Comparison of ENCODE assay signal across 10 cellular contexts in genomic region chr2:42967959-42968674, GRCh38.
A peak's percentile ranks its signal among the peaks of the same experiment; 100 is the strongest.
DNase-seq lines count a peak whose midpoint lies in the region; ATAC-seq and TF ChIP-seq lines count a peak whose summit lies in the region.
"Had no signal": no experiment of that assay in that cellular context is flagged by ENCODE, and none has a peak within 500 bp of the region (broad histone marks: within the 10 kb centered on the region; RNA-seq: fewer than 3 reads in every experiment).

No MANE protein-coding gene starts in this region.

- H3K79me2 ChIP-seq in GM23248 (ENCODE audit: insufficient read depth) = no peaks in the 10 kb centered on the region
- H3K79me2 ChIP-seq in hepatocyte = no peaks in the 10 kb centered on the region

- H3K36me3 ChIP-seq in GM23248 (ENCODE audit: low read depth) (no peaks in the 10 kb centered on the region), hepatocyte (replicated peaks; ENCODE audit: insufficient read depth, low read depth) (no peaks in the 10 kb centered on the region)

- H3K9me2 ChIP-seq in GM23248 (ENCODE audit: insufficient read depth) (no peaks in the 10 kb centered on the region), hepatocyte (replicated peaks; ENCODE audit: insufficient read depth) (no peaks in the 10 kb centered on the region)

- peak overlapping the region; percentile 44; the same call in 1 of the 2 replicates for H2AFZ ChIP-seq in GM23248
- H2AFZ ChIP-seq in hepatocyte = no peak overlapping the region

- peak; percentile 97 for DNase-seq in GM23248
- DNase-seq in amniotic stem cell (lab: John Stamatoyannopoulos, UW) = peak; percentile 88
- peak; percentile 65 for DNase-seq in hepatocyte (ENCODE audit: low spot score)
- DNase-seq in stromal cell of bone marrow (ENCODE audit: low read depth) = peak; percentile 95
- DNase-seq in NCI-H2029 treated with DMSO at 0.1 percent for 48 hours (lab: John Stamatoyannopoulos, UW) = no peak
- DNase-seq in T-helper 1 cell = no peak
- no peak for DNase-seq in RKO (ENCODE audit: low spot score)
- DNase-seq: effector CD8-positive, alpha-beta T cell; naive B cell had no signal

- in situ Hi-C loops in GM23248 (cut with MboI) = no loop called here

- H3K4me1 ChIP-seq in GM23248 (ENCODE audit: insufficient read depth) (peaks cover 76% of the 10 kb centered on the region), hepatocyte (ENCODE audit: insufficient read depth) (peaks cover 18% of the 10 kb centered on the region)

- WGBS in GM23248 (ENCODE audit: low coverage in 1 of 2, low lambda C conversion rate in 2 of 2, missing lambda C conversion rate in 2 of 2), 2 experiments = 37 to 45% methylated on average over 15 of the region's 15 CpGs
- WGBS in hepatocyte (ENCODE audit: low lambda C conversion rate, missing lambda C conversion rate) = 75% methylated on average over 15 of the region's 15 CpGs

- H3K27me3 ChIP-seq in GM23248 (replicated peaks; ENCODE audit: insufficient read depth) (no peaks in the 10 kb centered on the region), hepatocyte (no peaks in the 10 kb centered on the region)

- no peak for ATAC-seq in GM18870 (IDR thresholded peaks at IDR 0.05; ENCODE audit: unreplicated experiment)

- TF ChIP-seq CTCF in hepatocyte (IDR thresholded peaks at IDR 0.05; ENCODE audit: poor library complexity) = no peak

- H3K4me2 ChIP-seq in GM23248 (ENCODE audit: unreplicated experiment) = peak overlapping the region; percentile 67
- H3K4me2 ChIP-seq in hepatocyte = no peak overlapping the region

- peaks cover 52% of the 10 kb centered on the region for H3F3A ChIP-seq in GM23248 (ENCODE audit: insufficient read depth)

- H3K27ac ChIP-seq in GM23248 (peak overlapping the region; percentile 93), hepatocyte (peak overlapping the region; percentile 81)

- H3K9me3 ChIP-seq in GM23248 (ENCODE audit: low read depth) (no peaks in the 10 kb centered on the region), hepatocyte (ENCODE audit: low read depth) (no peaks in the 10 kb centered on the region)

- H4K20me1 ChIP-seq in GM23248 (ENCODE audit: insufficient read depth) (no peaks in the 10 kb centered on the region), hepatocyte (ENCODE audit: insufficient read depth, poor library complexity, severe bottlenecking) (no peaks in the 10 kb centered on the region)

- H3K4me3 ChIP-seq in GM23248 = no peak overlapping the region
- no peak overlapping the region for H3K4me3 ChIP-seq in hepatocyte

- peak overlapping the region; percentile 66 for H3K9ac ChIP-seq in GM23248

Comparison
In these comparisons a context has a peak if more than half of its experiments do, and no peak if none do; other contexts are left out.
1. DNase-seq: peak in GM23248 (single experiment), amniotic stem cell (single experiment), hepatocyte (single experiment) and stromal cell of bone marrow (single experiment); none in NCI-H2029 treated with DMSO at 0.1 percent for 48 hours (single experiment), T-helper 1 cell (0 of 5) and RKO (single experiment).